Comparison of ENCODE assay signal across 9 cellular contexts in the genomic region with DNA sequence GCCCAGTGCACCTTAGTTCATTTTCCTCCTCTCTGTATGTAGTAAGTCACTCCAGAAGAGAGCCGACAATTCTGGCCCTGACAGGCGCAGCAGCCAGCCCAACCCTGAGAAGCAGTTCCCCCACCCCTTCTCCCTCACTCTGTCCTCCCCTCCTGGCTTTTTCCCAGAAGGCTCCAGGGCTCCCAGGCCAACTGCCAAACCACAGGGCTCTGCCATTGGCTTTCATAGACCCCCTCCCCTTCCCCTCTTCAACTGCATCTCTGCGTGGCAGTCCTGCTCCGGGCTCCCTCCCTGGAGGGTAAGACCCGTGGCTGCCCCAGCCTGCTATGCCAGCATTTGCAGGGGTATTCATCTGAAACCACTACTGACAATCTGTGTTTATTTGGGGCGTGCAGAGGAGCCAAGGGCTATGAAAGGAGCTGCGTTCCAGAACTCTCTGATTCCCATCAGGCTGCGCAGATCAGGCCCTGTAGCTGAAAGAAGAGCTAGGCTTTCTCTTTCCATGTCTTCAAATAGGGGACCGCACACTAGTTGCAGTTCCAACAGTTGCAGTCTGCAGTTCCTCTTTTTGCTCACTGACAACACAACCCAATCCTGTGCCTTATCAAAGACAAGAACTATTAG.
DNase-seq lines count a peak whose midpoint lies in the region; ATAC-seq and TF ChIP-seq lines count a peak whose summit lies in the region.
"Had no signal": no experiment of that assay in that cellular context is flagged by ENCODE, and none has a peak within 500 bp of the region (broad histone marks: within the 10 kb centered on the region; RNA-seq: fewer than 3 reads in every experiment).

No MANE protein-coding gene starts in this region.

- intact Hi-C loops in ascending aorta (cut with DNase I) (no loop called here), left colon (cut with DNase I, micrococcal nuclease) (no loop called here)

- CTCF ChIA-PET in activated naive CD4-positive, alpha-beta T cell treated with anti-CD3 and anti-CD28 coated beads, Interleukin-2, amount 10 ng/mL, durations not matched to agents 7 days and 5 days (lab: Charles Lee) = no interaction called here

- H3K4me3 Mint-ChIP-seq in activated naive CD4-positive, alpha-beta T cell treated with anti-CD3 and anti-CD28 coated beads, Interleukin-2, amount 10 ng/mL, durations not matched to agents 7 days and 5 days = no peak overlapping the region
- H3K4me3 Mint-ChIP-seq: activated naive CD8-positive, alpha-beta T cell treated with anti-CD3 and anti-CD28 coated beads, Interleukin-2, amount 10 ng/mL, durations not matched to agents 7 days and 5 days had no signal

- H3K27me3 Mint-ChIP-seq in activated naive CD4-positive, alpha-beta T cell treated with anti-CD3 and anti-CD28 coated beads, Interleukin-2, amount 10 ng/mL, durations not matched to agents 7 days and 5 days = peaks cover 4% of the 10 kb centered on the region

- 19% methylated on average over 9 of the region's 9 CpGs for WGBS in thymus

- no peak overlapping the region for H3K4me3 ChIP-seq in NB4 (ENCODE audit: low read depth, low read length)
- peak overlapping the region in 1 of 2 donors; percentile 28 for H3K4me3 ChIP-seq in ascending aorta
- no peak overlapping the region for H3K4me3 ChIP-seq in thymus (ENCODE audit: low read length)

- no peak for TF ChIP-seq POLR2A in NB4 (IDR thresholded peaks at IDR 0.05; ENCODE audit: extremely low read depth, insufficient read length)

- H3K27me3 ChIP-seq in ascending aorta (no peaks in the 10 kb centered on the region), thymus (ENCODE audit: control insufficient read depth, insufficient read depth) (no peaks in the 10 kb centered on the region)

- H3K4me1 ChIP-seq in ascending aorta (peaks cover 0 to 22% of the 10 kb centered on the region in 2 donors), thymus (ENCODE audit: control insufficient read depth, insufficient read depth, low read length) (no peaks in the 10 kb centered on the region)

- H3K27ac Mint-ChIP-seq in activated naive CD4-positive, alpha-beta T cell treated with anti-CD3 and anti-CD28 coated beads, Interleukin-2, amount 10 ng/mL, durations not matched to agents 7 days and 5 days = no peak overlapping the region
- H3K27ac Mint-ChIP-seq: activated naive CD8-positive, alpha-beta T cell treated with anti-CD3 and anti-CD28 coated beads, Interleukin-2, amount 10 ng/mL, durations not matched to agents 7 days and 5 days had no signal

- H3K27ac ChIP-seq in ascending aorta (peak overlapping the region; percentile 67 to 70), thymus (ENCODE audit: low read depth) (peak overlapping the region; percentile 55)

- H3K9me3 Mint-ChIP-seq in activated naive CD4-positive, alpha-beta T cell treated with anti-CD3 and anti-CD28 coated beads, Interleukin-2, amount 10 ng/mL, durations not matched to agents 7 days and 5 days = no peaks in the 10 kb centered on the region
- H3K9me3 Mint-ChIP-seq: activated naive CD8-positive, alpha-beta T cell treated with anti-CD3 and anti-CD28 coated beads, Interleukin-2, amount 10 ng/mL, durations not matched to agents 7 days and 5 days had no signal

- no peaks in the 10 kb centered on the region for H3K36me3 ChIP-seq in ascending aorta
- no peaks in the 10 kb centered on the region for H3K36me3 ChIP-seq in thymus (ENCODE audit: control insufficient read depth, insufficient read depth)

- peak; percentile 42 for DNase-seq in Daoy (ENCODE audit: low read depth)
- peak; percentile 78 for DNase-seq in NB4 (ENCODE audit: low read depth)
- peak in 1 of 2 donors; percentile 73 for DNase-seq in ascending aorta (ENCODE audit: low spot score in 2 of 2)
- peak; percentile 48 to 74 for DNase-seq in left colon
- no peak for DNase-seq in activated naive CD4-positive, alpha-beta T cell treated with anti-CD3 and anti-CD28 coated beads, Interleukin-2, amount 10 ng/mL, durations not matched to agents 7 days and 5 days
- no peak for DNase-seq in dermis blood vessel endothelial cell
- DNase-seq: activated naive CD8-positive, alpha-beta T cell treated with anti-CD3 and anti-CD28 coated beads, Interleukin-2, amount 10 ng/mL, durations not matched to agents 7 days and 5 days had no signal

- H3K4me1 Mint-ChIP-seq in activated naive CD4-positive, alpha-beta T cell treated with anti-CD3 and anti-CD28 coated beads, Interleukin-2, amount 10 ng/mL, durations not matched to agents 7 days and 5 days = no peaks in the 10 kb centered on the region

- no peaks in the 10 kb centered on the region for H3K36me3 Mint-ChIP-seq in activated naive CD4-positive, alpha-beta T cell treated with anti-CD3 and anti-CD28 coated beads, Interleukin-2, amount 10 ng/mL, durations not matched to agents 7 days and 5 days

- no peaks in the 10 kb centered on the region for H3K9me3 ChIP-seq in ascending aorta
- no peaks in the 10 kb centered on the region for H3K9me3 ChIP-seq in thymus (ENCODE audit: control insufficient read depth)

- TF ChIP-seq CTCF in NB4 (IDR thresholded peaks at IDR 0.05; ENCODE audit: low read depth, low read length) (no peak), ascending aorta (IDR thresholded peaks at IDR 0.05) (no peak)

- ATAC-seq in GM21737 (IDR thresholded peaks at IDR 0.05; ENCODE audit: unreplicated experiment) = peak; percentile 83
- peak; percentile 25 for ATAC-seq in left colon

Comparison
In these comparisons a context has a peak if more than half of its experiments do, and no peak if none do; other contexts are left out.
1. DNase-seq: peak in Daoy (single experiment), NB4 (single experiment) and left colon (2 of 2); none in activated naive CD4-positive, alpha-beta T cell treated with anti-CD3 and anti-CD28 coated beads, Interleukin-2, amount 10 ng/mL, durations not matched to agents 7 days and 5 days (single experiment) and dermis blood vessel endothelial cell (single experiment).